Comparison of ENCODE assay signal across 8 cellular contexts in the genomic region with DNA sequence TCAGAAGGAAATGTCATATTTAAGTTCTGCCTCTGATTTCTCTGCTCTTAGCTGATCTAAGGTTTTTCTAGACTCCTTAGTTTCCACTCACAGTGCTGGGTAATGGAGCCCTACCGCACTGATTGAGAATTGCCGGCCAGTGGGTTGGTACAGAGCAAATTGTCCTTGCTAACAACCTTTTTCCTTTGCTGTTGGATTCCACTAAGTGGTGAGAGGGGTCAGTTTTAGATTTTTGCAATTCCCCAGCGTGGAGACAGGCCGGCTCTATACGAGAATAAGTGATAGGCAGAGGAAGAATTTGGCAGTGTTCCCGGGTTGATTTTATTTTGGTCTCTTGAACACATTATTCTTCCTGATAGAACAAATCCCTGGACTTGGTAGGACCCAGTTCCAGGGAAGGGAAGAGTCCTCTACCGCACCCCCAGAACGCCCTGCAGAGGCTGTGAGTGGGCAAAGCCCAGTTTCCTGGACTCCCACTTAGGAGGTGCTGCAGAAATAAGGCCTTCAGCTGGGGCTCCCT. TPM values are rescaled to one million over a fixed set of nuclear protein-coding genes. Genes with fewer than 3 reads are reported as not detected.
DNase-seq lines count a peak whose midpoint lies in the region; ATAC-seq and TF ChIP-seq lines count a peak whose summit lies in the region.

No MANE protein-coding gene starts in this region.

- H2AFZ ChIP-seq in SK-N-SH (ENCODE audit: low read depth) = peak overlapping the region; percentile 50; the same call in 1 of the 2 replicates

- peak in 1 of 2 experiments; percentile 29; a peak in 1 of 4 replicates for TF ChIP-seq EP300 in SK-N-SH (IDR thresholded peaks at IDR 0.05; ENCODE audit: borderline replicate concordance in 1 of 2, low read depth in 1 of 2, low read length in 1 of 2)

- ATAC-seq in psoas muscle = no peak
- no peak for ATAC-seq in GM21737 (IDR thresholded peaks at IDR 0.05; ENCODE audit: unreplicated experiment)
- no peak for ATAC-seq in HG03175 (IDR thresholded peaks at IDR 0.05; ENCODE audit: unreplicated experiment)

- H3K4me3 ChIP-seq in SK-N-SH (ENCODE audit: low read depth in 2 of 2, low read length in 1 of 2) = peak overlapping the region; percentile 90 to 92
- H3K4me3 ChIP-seq in psoas muscle = peak overlapping the region; percentile 84

- CTCF ChIA-PET in SK-N-SH (lab: Yijun Ruan, JAX) = interaction anchor here (0.9 to 3.0 kb wide), 3 partner anchors 9 to 451 kb away, joined by 3 to 16 read pairs (median 4); no protein-coding TSS in a partner anchor
- CTCF ChIA-PET in activated CD4-positive, alpha-beta T cell treated with anti-CD3 and anti-CD28 coated beads, Interleukin-2, amount 10 ng/mL, durations not matched to agents 7 days and 5 days (lab: Charles Lee) = no interaction called here

- POLR2A ChIA-PET in SK-N-SH (lab: Yijun Ruan, JAX) = interaction anchor here (0.7 kb wide), 1 partner anchor 388 kb away, joined by 3 read pairs; no protein-coding TSS in a partner anchor
- POLR2A ChIA-PET in activated CD4-positive, alpha-beta T cell treated with anti-CD3 and anti-CD28 coated beads, Interleukin-2, amount 10 ng/mL, durations not matched to agents 7 days and 5 days (lab: Charles Lee) = no interaction called here

- no peaks in the 10 kb centered on the region for H4K20me1 ChIP-seq in SK-N-SH (ENCODE audit: insufficient read depth)

- H3K4me2 ChIP-seq in SK-N-SH = peak overlapping the region; percentile 90

- no peak overlapping the region for H3K27ac Mint-ChIP-seq in activated CD4-positive, alpha-beta T cell treated with anti-CD3 and anti-CD28 coated beads, Interleukin-2, amount 10 ng/mL, durations not matched to agents 7 days and 5 days

- no peak; the same call in 1 of the 2 replicates for TF ChIP-seq RAD21 in SK-N-SH (IDR thresholded peaks at IDR 0.05; ENCODE audit: low read length)

- H3K9me3 ChIP-seq in SK-N-SH (no peaks in the 10 kb centered on the region), psoas muscle (no peaks in the 10 kb centered on the region)

- no peaks in the 10 kb centered on the region for H3K36me3 Mint-ChIP-seq in activated CD4-positive, alpha-beta T cell treated with anti-CD3 and anti-CD28 coated beads, Interleukin-2, amount 10 ng/mL, durations not matched to agents 7 days and 5 days (ENCODE audit: low read depth)

- DNase-seq in ELF-1 (ENCODE audit: low read depth, low spot score) (peak; percentile 40), SK-N-SH (no peak), glomerular visceral epithelial cell (ENCODE audit: extremely low spot score) (peak; percentile 61), psoas muscle (no peak), mesenteric fat pad (ENCODE audit: low spot score) (no peak)
- no peak for DNase-seq in activated CD4-positive, alpha-beta T cell treated with anti-CD3 and anti-CD28 coated beads, Interleukin-2, amount 10 ng/mL, durations not matched to agents 7 days and 5 days

- peak overlapping the region; percentile 84 for H3K9ac ChIP-seq in SK-N-SH

- H3K4me3 Mint-ChIP-seq in activated CD4-positive, alpha-beta T cell treated with anti-CD3 and anti-CD28 coated beads, Interleukin-2, amount 10 ng/mL, durations not matched to agents 7 days and 5 days = no peak overlapping the region

- TF ChIP-seq CTCF in SK-N-SH (IDR thresholded peaks at IDR 0.05) (peak; percentile 20; the same call in 1 of the 2 replicates), psoas muscle (IDR thresholded peaks at IDR 0.05) (no peak)

- H3K4me1 Mint-ChIP-seq in activated CD4-positive, alpha-beta T cell treated with anti-CD3 and anti-CD28 coated beads, Interleukin-2, amount 10 ng/mL, durations not matched to agents 7 days and 5 days = peaks cover 16% of the 10 kb centered on the region

- H3K27ac ChIP-seq in SK-N-SH (ENCODE audit: low read depth in 2 of 2, low read length in 1 of 2) (peak overlapping the region; percentile 67 to 93), psoas muscle (peak overlapping the region; percentile 85)

- H3K27me3 Mint-ChIP-seq in activated CD4-positive, alpha-beta T cell treated with anti-CD3 and anti-CD28 coated beads, Interleukin-2, amount 10 ng/mL, durations not matched to agents 7 days and 5 days = peaks cover 64% of the 10 kb centered on the region

- H3K4me1 ChIP-seq in SK-N-SH (ENCODE audit: control insufficient read depth in 1 of 2, insufficient read depth in 2 of 2, low read depth in 1 of 2, low read length in 1 of 2) (peaks cover 20 to 28% of the 10 kb centered on the region in 2 experiments), psoas muscle (peaks cover 8% of the 10 kb centered on the region)

- H3K36me3 ChIP-seq in SK-N-SH (replicated peaks in 1 of 2; ENCODE audit: control insufficient read depth in 1 of 2, insufficient read depth in 2 of 2, low read length in 1 of 2) (peaks cover 0 to 4% of the 10 kb centered on the region in 2 experiments), psoas muscle (ENCODE audit: insufficient read depth in 1 of 2, low read depth in 1 of 2) (no peaks in the 10 kb centered on the region)

- H3F3A ChIP-seq in SK-N-SH (replicated peaks; ENCODE audit: insufficient read depth) = peaks cover 21% of the 10 kb centered on the region

- peaks cover 49% of the 10 kb centered on the region for H3K79me2 ChIP-seq in SK-N-SH (ENCODE audit: insufficient read depth)

- WGBS in SK-N-SH (ENCODE audit: low lambda C conversion rate) = 28% methylated on average over 8 of the region's 8 CpGs
- WGBS in psoas muscle, 3 donors = 7 to 15% (median 11%) methylated on average over 8 of the region's 8 CpGs

- no peaks in the 10 kb centered on the region for H3K27me3 ChIP-seq in SK-N-SH (ENCODE audit: insufficient read depth)
- H3K27me3 ChIP-seq in psoas muscle (ENCODE audit: insufficient read depth in 3 of 3, low read length in 2 of 3) = no peaks in the 10 kb centered on the region

- no peaks in the 10 kb centered on the region for H3K9me3 Mint-ChIP-seq in activated CD4-positive, alpha-beta T cell treated with anti-CD3 and anti-CD28 coated beads, Interleukin-2, amount 10 ng/mL, durations not matched to agents 7 days and 5 days

- H3K9me2 ChIP-seq in SK-N-SH = no peaks in the 10 kb centered on the region

- intact Hi-C loops in psoas muscle (cut with DNase I) = loop anchor here (10.0 kb wide), 3 partner anchors 143 to 767 kb away; no protein-coding TSS in a partner anchor

TF ChIP-seq in SK-N-SH, 30 proteins besides CTCF, POLR2A, EP300 and RAD21:
- TF ChIP-seq NFIC (IDR thresholded peaks at IDR 0.05; ENCODE audit: borderline replicate concordance) (peak; percentile 67), TEAD4 (IDR thresholded peaks at IDR 0.05; ENCODE audit: borderline replicate concordance, insufficient read depth) (peak; percentile 50; the same call in 1 of the 2 replicates)
- TF ChIP-seq, protein P1, sequence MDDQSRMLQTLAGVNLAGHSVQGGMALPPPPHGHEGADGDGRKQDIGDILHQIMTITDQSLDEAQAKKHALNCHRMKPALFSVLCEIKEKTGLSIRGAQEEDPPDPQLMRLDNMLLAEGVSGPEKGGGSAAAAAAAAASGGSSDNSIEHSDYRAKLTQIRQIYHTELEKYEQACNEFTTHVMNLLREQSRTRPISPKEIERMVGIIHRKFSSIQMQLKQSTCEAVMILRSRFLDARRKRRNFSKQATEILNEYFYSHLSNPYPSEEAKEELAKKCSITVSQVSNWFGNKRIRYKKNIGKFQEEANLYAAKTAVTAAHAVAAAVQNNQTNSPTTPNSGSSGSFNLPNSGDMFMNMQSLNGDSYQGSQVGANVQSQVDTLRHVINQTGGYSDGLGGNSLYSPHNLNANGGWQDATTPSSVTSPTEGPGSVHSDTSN (IDR thresholded peaks at IDR 0.05) = peak; percentile 39; the same call in 1 of the 2 replicates
- TF ChIP-seq, protein P2, sequence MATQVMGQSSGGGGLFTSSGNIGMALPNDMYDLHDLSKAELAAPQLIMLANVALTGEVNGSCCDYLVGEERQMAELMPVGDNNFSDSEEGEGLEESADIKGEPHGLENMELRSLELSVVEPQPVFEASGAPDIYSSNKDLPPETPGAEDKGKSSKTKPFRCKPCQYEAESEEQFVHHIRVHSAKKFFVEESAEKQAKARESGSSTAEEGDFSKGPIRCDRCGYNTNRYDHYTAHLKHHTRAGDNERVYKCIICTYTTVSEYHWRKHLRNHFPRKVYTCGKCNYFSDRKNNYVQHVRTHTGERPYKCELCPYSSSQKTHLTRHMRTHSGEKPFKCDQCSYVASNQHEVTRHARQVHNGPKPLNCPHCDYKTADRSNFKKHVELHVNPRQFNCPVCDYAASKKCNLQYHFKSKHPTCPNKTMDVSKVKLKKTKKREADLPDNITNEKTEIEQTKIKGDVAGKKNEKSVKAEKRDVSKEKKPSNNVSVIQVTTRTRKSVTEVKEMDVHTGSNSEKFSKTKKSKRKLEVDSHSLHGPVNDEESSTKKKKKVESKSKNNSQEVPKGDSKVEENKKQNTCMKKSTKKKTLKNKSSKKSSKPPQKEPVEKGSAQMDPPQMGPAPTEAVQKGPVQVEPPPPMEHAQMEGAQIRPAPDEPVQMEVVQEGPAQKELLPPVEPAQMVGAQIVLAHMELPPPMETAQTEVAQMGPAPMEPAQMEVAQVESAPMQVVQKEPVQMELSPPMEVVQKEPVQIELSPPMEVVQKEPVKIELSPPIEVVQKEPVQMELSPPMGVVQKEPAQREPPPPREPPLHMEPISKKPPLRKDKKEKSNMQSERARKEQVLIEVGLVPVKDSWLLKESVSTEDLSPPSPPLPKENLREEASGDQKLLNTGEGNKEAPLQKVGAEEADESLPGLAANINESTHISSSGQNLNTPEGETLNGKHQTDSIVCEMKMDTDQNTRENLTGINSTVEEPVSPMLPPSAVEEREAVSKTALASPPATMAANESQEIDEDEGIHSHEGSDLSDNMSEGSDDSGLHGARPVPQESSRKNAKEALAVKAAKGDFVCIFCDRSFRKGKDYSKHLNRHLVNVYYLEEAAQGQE (IDR thresholded peaks at IDR 0.05; ENCODE audit: low read depth, low read length) = no peak

RNA-seq across cellular contexts. Expression of a gene that starts 2.9 kb away (rescaled TPM):
- polyA plus RNA-seq in SK-N-SH (2012; rRNA removed) = 129 and 149 TPM in 2 replicates
- polyA plus RNA-seq in SK-N-SH (2012; cell fraction: cytosol; rRNA removed) = 125 and 142 TPM in 2 replicates
- polyA plus RNA-seq in SK-N-SH (2012; cell fraction: nucleus; rRNA removed) = 100 and 136 TPM in 2 replicates
- total RNA-seq in psoas muscle = 10 to 100 TPM; 29.1 to 54.8 (median 42.9) TPM
- polyA plus RNA-seq in psoas muscle = 10 to 100 TPM; 10.9 to 31.2 (median 11.4) TPM
- total RNA-seq in activated CD4-positive, alpha-beta T cell treated with anti-CD3 and anti-CD28 coated beads, Interleukin-2, amount 10 ng/mL, durations not matched to agents 7 days and 5 days = under 1 TPM; 0.40 TPM
- total RNA-seq in mesenteric fat pad = 249 TPM

Comparison
In these comparisons a context has a peak if more than half of its experiments do, and no peak if none do; other contexts are left out.
1. DNase-seq: peak in ELF-1 (single experiment) and glomerular visceral epithelial cell (single experiment); none in SK-N-SH (single experiment), psoas muscle (0 of 2), activated CD4-positive, alpha-beta T cell treated with anti-CD3 and anti-CD28 coated beads, Interleukin-2, amount 10 ng/mL, durations not matched to agents 7 days and 5 days (single experiment) and mesenteric fat pad (single experiment).
2. RNA of a gene that starts 2.9 kb away (total RNA-seq): 249 TPM in mesenteric fat pad (single experiment) and 29.1 to 54.8 TPM in psoas muscle; 0.40 TPM in activated CD4-positive, alpha-beta T cell treated with anti-CD3 and anti-CD28 coated beads, Interleukin-2, amount 10 ng/mL, durations not matched to agents 7 days and 5 days; every median in the first group is over 10 times any median in the second.